9 cellular contexts compared by ENCODE assay signal in the genomic region with DNA sequence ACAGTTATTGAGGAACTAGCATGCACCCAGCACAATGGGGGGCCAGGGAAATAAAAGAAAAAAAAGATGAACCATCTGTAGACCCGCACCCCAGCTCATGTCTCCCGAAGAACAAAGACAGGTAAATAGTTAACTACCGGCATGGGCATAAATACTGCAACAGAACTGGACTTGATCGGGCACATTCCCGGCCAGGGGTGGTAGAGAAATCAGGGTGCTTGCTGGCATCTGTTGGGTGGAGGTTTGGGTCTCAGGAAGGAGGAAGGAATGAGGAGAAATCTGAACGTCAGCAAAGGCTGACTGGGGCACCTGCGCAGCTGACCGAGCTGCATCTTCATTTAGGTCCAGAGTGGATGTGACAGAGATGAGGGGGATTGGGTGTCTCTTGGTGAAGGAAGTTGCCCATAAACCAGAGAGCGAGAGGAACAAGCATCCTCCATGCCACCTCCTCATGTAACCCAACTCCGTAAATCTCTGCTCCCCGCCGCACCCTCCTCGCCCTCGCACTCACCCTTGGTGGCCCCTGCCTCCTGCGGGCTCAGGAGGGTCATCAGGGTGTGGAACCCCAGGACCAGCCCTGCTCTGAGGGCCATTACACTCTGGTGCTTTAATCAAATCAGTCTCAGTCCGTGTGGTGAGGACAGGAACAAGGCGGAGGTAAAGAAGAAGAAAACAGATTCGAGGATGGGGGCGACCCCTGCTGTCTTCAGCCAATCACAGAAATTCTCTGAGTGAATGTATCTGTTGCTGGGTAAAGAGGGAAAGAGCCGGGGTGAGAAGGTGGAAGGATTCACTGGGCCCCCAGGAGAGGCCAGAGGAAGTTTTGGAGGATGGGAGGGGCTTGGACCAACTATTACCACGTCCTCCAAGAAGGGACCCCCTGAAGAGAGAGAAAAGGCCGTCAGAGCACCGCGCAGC. TPM values are rescaled to one million over a fixed set of nuclear protein-coding genes. Genes with fewer than 3 reads are reported as not detected.
A peak's percentile ranks its signal among the peaks of the same experiment; 100 is the strongest.
DNase-seq lines count a peak whose midpoint lies in the region; ATAC-seq, FAIRE-seq and TF ChIP-seq lines count a peak whose summit lies in the region.
"Had no signal": no experiment of that assay in that cellular context is flagged by ENCODE, and none has a peak within 500 bp of the region (broad histone marks: within the 10 kb centered on the region; RNA-seq: fewer than 3 reads in every experiment).

HLA-DOA (minus strand) TSS at position 648 of the 918 bp plus-strand sequence.

- no peak within 1 kb of the TSS for H3K9ac ChIP-seq in HepG2 (ENCODE audit: insufficient read depth, low read depth, low read length)

- peak within 1 kb of the TSS; percentile 24 for H3K27ac Mint-ChIP-seq in activated CD4-positive, alpha-beta T cell treated with anti-CD3 and anti-CD28 coated beads for 36 hours

- H3K9me3 ChIP-seq in HepG2 (ENCODE audit: low read length): no peaks in the 10 kb centered on the region
- no peaks in the 10 kb centered on the region for H3K9me3 ChIP-seq in testis

- intact Hi-C loops in activated CD4-positive, alpha-beta T cell treated with anti-CD3 and anti-CD28 coated beads for 36 hours (cut with DNase I, micrococcal nuclease): no loop called here
- intact Hi-C loops in HepG2 (cut with micrococcal nuclease; ENCODE audit: unreplicated experiment): no loop called here
- intact Hi-C loops in testis (cut with DNase I; ENCODE audit: low total_unique reads): no loop called here

- no peak for FAIRE-seq in HepG2 (lab: Jason Lieb, UNC)
- FAIRE-seq: endometrium had no signal

- no peak for TF ChIP-seq RAD21 in HepG2 (CRISPR knock-in tag; IDR thresholded peaks at IDR 0.05)

- no peaks in the 10 kb centered on the region for H3K36me3 Mint-ChIP-seq in activated CD4-positive, alpha-beta T cell treated with anti-CD3 and anti-CD28 coated beads for 36 hours (ENCODE audit: low read depth)

- no peaks in the 10 kb centered on the region for H4K20me1 ChIP-seq in HepG2 (ENCODE audit: insufficient read depth, low read length)

- H3K4me3 ChIP-seq in astrocyte of the spinal cord (ENCODE audit: low read depth, low read length) (no peak within 1 kb of the TSS), HepG2 (replicated peaks in 1 of 3; ENCODE audit: insufficient read depth in 1 of 3, low read depth in 2 of 3, low read length in 3 of 3) (no peak within 1 kb of the TSS), testis (peak within 1 kb of the TSS in 1 of 2 donors; percentile 43)

- H3K27ac ChIP-seq in HepG2 (ENCODE audit: extremely low read length, insufficient read depth, low read length): no peak within 1 kb of the TSS
- H3K27ac ChIP-seq in testis: no peak within 1 kb of the TSS

- CTCF ChIA-PET in activated CD4-positive, alpha-beta T cell treated with anti-CD3 and anti-CD28 coated beads for 36 hours (lab: Charles Lee): interaction anchor here (0.6 to 1.9 kb wide), 10 partner anchors 10 to 199 kb away, joined by 3 to 5 read pairs (median 3); partner anchors contain the start of gene HLA-DMA
- CTCF ChIA-PET in HepG2 (lab: Yijun Ruan, JAX; ENCODE audit: low intra/inter-chr PET ratio, low total read pairs): no interaction called here

- H3K4me1 ChIP-seq in HepG2 (ENCODE audit: insufficient read depth, low read length) (no peaks in the 10 kb centered on the region), testis (no peaks in the 10 kb centered on the region)

- POLR2A ChIA-PET in activated CD4-positive, alpha-beta T cell treated with anti-CD3 and anti-CD28 coated beads for 36 hours (lab: Charles Lee): interaction anchor here (0.8 kb wide), 1 partner anchor 55 kb away, joined by 3 read pairs; no protein-coding TSS in a partner anchor
- POLR2A ChIA-PET in HepG2 (lab: Yijun Ruan, JAX): no interaction called here

- WGBS in HepG2 (ENCODE audit: low lambda C conversion rate): 35% methylated on average over 24 of the region's 24 CpGs
- WGBS in testis, 2 donors: 19 to 29% methylated on average over 24 of the region's 24 CpGs

- H3K9me3 Mint-ChIP-seq in activated CD4-positive, alpha-beta T cell treated with anti-CD3 and anti-CD28 coated beads for 36 hours (ENCODE audit: low read depth): no peaks in the 10 kb centered on the region

- H3K27me3 ChIP-seq in HepG2 (ENCODE audit: control insufficient read depth in 1 of 2, insufficient read depth in 2 of 2, low read length in 2 of 2): peaks cover 11 to 53% of the 10 kb centered on the region in 2 experiments; a peak in 4 of 5 replicates
- no peaks in the 10 kb centered on the region for H3K27me3 ChIP-seq in testis

- no peak within 1 kb of the TSS for H3K4me2 ChIP-seq in HepG2 (ENCODE audit: low read depth, low read length)

- peak within 1 kb of the TSS; percentile 67 for H3K4me3 Mint-ChIP-seq in activated CD4-positive, alpha-beta T cell treated with anti-CD3 and anti-CD28 coated beads for 36 hours

- H3K36me3 ChIP-seq in HepG2 (replicated peaks in 1 of 2; ENCODE audit: control insufficient read depth in 1 of 2, insufficient read depth in 2 of 2, low read length in 2 of 2) (no peaks in the 10 kb centered on the region), testis (ENCODE audit: low read depth, missing control alignments) (no peaks in the 10 kb centered on the region)

- TF ChIP-seq CTCF in astrocyte of the spinal cord (IDR thresholded peaks at IDR 0.05; ENCODE audit: low read depth, low read length) (no peak), HepG2 (CRISPR knock-in tag; IDR thresholded peaks at IDR 0.05) (no peak), testis (IDR thresholded peaks at IDR 0.05) (no peak)

- TF ChIP-seq POLR2A in HepG2 (IDR thresholded peaks at IDR 0.05; ENCODE audit: insufficient read depth in 1 of 2, low read depth in 2 of 2, low read length in 2 of 2) (no peak), testis (IDR thresholded peaks at IDR 0.05) (no peak)

- no peaks in the 10 kb centered on the region for H3K79me2 ChIP-seq in HepG2 (ENCODE audit: insufficient read depth, low read length)

- peaks cover 3% of the 10 kb centered on the region for H3K27me3 Mint-ChIP-seq in activated CD4-positive, alpha-beta T cell treated with anti-CD3 and anti-CD28 coated beads for 36 hours

- no peak within 1 kb of the TSS for H2AFZ ChIP-seq in HepG2 (ENCODE audit: low read length)

- TF ChIP-seq EP300 in HepG2 (IDR thresholded peaks at IDR 0.05; ENCODE audit: low read depth in 2 of 2, low read length in 2 of 2): no peak
- no peak for TF ChIP-seq EP300 in HepG2 (CRISPR knock-in tag; IDR thresholded peaks at IDR 0.05; ENCODE audit: borderline replicate concordance)

- in situ Hi-C loops in astrocyte of the spinal cord (cut with HindIII; ENCODE audit: low sequenced_read_pairs): no loop called here
- in situ Hi-C loops in HepG2 (cut with HindIII; ENCODE audit: extremely low pct_ligation_motif_present, low pct_unique_long_range_greater_than_20kb): no loop called here

- peaks cover 9% of the 10 kb centered on the region for H3K4me1 Mint-ChIP-seq in activated CD4-positive, alpha-beta T cell treated with anti-CD3 and anti-CD28 coated beads for 36 hours

- BruUV-seq in HepG2 (replicated peaks; lab: Mats Ljungman, UMichigan): no TSS peak

- ATAC-seq in activated CD4-positive, alpha-beta T cell treated with anti-CD3 and anti-CD28 coated beads for 36 hours: peak; percentile 96
- peak; percentile 66 for ATAC-seq in HG02571 (IDR thresholded peaks at IDR 0.05; ENCODE audit: unreplicated experiment)
- no peak; the same call in 1 of the 3 replicates for ATAC-seq in HepG2

- DNase-seq in activated CD4-positive, alpha-beta T cell treated with anti-CD3 and anti-CD28 coated beads for 36 hours: peak; percentile 65
- no peak for DNase-seq in activated CD4-positive, alpha-beta T cell treated with anti-CD3 and anti-CD28 coated beads for 1 hour
- DNase-seq in OCI-M1 (lab: John Stamatoyannopoulos, UW) (peak; percentile 50), astrocyte of the spinal cord (ENCODE audit: low read depth, low spot score) (peak; percentile 24), HepG2 (ENCODE audit: low spot score) (no peak), testis (peak; percentile 51), NCI-H2171 treated with DMSO at 0.1 percent for 48 hours (lab: John Stamatoyannopoulos, UW) (no peak)

RNA-seq across cellular contexts. Expression of gene HLA-DOA, which starts in this region (rescaled TPM):
- 1 to 10 TPM; 1.7 to 3.3 TPM for total RNA-seq in activated CD4-positive, alpha-beta T cell treated with anti-CD3 and anti-CD28 coated beads for 36 hours
- 0.07 and 0.09 TPM in 2 replicates for total RNA-seq in HepG2 (2016; rRNA removed; fragmentation: Illumina TruSeq; extraction: Trizol)
- not detected in 2 replicates for total RNA-seq in HepG2 (2016; cell fraction: cytosol; rRNA removed; fragmentation: Illumina TruSeq; extraction: Trizol; ENCODE audit: low read depth)
- 0.04 TPM in 1 of 2 replicates, not detected in the other for total RNA-seq in HepG2 (2016; cell fraction: insoluble cytoplasmic fraction; rRNA removed; fragmentation: Illumina TruSeq; extraction: Trizol)
- total RNA-seq in HepG2 (2016; cell fraction: membrane; rRNA removed; fragmentation: Illumina TruSeq; extraction: Trizol): 0.06 TPM in 1 of 2 replicates, not detected in the other
- 0.09 TPM in 1 of 2 replicates, not detected in the other for total RNA-seq in HepG2 (2016; cell fraction: nucleus; rRNA removed; fragmentation: Illumina TruSeq; extraction: Trizol)
- polyA plus RNA-seq in HepG2 (2011; rRNA removed): 0.03 TPM in 1 of 2 replicates, not detected in the other
- 0.04 TPM in 1 of 2 replicates, not detected in the other for polyA plus RNA-seq in HepG2 (2011; cell fraction: cytosol; rRNA removed)
- polyA plus RNA-seq in HepG2 (2011; cell fraction: nucleus; rRNA removed): not detected in 2 replicates
- not detected in 2 replicates for polyA plus RNA-seq in HepG2 (2012)
- not detected in 2 replicates for polyA plus RNA-seq in HepG2 (2016; cell fraction: cytosol; fragmentation: Illumina TruSeq; extraction: Trizol; ENCODE audit: low read depth)
- polyA plus RNA-seq in HepG2 (2016; cell fraction: insoluble cytoplasmic fraction; fragmentation: Illumina TruSeq; extraction: Trizol; ENCODE audit: low read depth): 0.07 TPM in 1 of 2 replicates, not detected in the other
- polyA plus RNA-seq in HepG2 (2016; cell fraction: membrane; fragmentation: Illumina TruSeq; extraction: Trizol; ENCODE audit: low read depth): not detected in 2 replicates
- 0.63 TPM in 1 of 2 replicates, not detected in the other for polyA plus RNA-seq in HepG2 (2016; cell fraction: nucleus; fragmentation: Illumina TruSeq; extraction: Trizol; ENCODE audit: insufficient read depth, low read depth)
- 0.30 TPM in 1 of 2 replicates, not detected in the other for polyA minus RNA-seq in HepG2 (2011; rRNA and poly(A)+ RNA removed; ENCODE audit: low replicate concordance)
- polyA minus RNA-seq in HepG2 (2011; cell fraction: cytosol; rRNA and poly(A)+ RNA removed): not detected in 2 replicates
- not detected in 2 replicates for polyA minus RNA-seq in HepG2 (2011; cell fraction: nucleus; rRNA and poly(A)+ RNA removed)
- 1 to 10 TPM; 1.2 to 1.7 TPM for total RNA-seq in testis
- 13.5 TPM for polyA plus RNA-seq in testis (ENCODE audit: insufficient read depth, low read depth, low replicate concordance)

Comparison
In these comparisons a context has a peak if more than half of its experiments do, and no peak if none do; other contexts are left out.
1. DNase-seq: peak in activated CD4-positive, alpha-beta T cell treated with anti-CD3 and anti-CD28 coated beads for 36 hours (single experiment), OCI-M1 (single experiment), astrocyte of the spinal cord (single experiment) and testis (single experiment); none in activated CD4-positive, alpha-beta T cell treated with anti-CD3 and anti-CD28 coated beads for 1 hour (single experiment), HepG2 (single experiment) and NCI-H2171 treated with DMSO at 0.1 percent for 48 hours (single experiment).